ENCODE assay signal across 1 cellular context in the genomic region with DNA sequence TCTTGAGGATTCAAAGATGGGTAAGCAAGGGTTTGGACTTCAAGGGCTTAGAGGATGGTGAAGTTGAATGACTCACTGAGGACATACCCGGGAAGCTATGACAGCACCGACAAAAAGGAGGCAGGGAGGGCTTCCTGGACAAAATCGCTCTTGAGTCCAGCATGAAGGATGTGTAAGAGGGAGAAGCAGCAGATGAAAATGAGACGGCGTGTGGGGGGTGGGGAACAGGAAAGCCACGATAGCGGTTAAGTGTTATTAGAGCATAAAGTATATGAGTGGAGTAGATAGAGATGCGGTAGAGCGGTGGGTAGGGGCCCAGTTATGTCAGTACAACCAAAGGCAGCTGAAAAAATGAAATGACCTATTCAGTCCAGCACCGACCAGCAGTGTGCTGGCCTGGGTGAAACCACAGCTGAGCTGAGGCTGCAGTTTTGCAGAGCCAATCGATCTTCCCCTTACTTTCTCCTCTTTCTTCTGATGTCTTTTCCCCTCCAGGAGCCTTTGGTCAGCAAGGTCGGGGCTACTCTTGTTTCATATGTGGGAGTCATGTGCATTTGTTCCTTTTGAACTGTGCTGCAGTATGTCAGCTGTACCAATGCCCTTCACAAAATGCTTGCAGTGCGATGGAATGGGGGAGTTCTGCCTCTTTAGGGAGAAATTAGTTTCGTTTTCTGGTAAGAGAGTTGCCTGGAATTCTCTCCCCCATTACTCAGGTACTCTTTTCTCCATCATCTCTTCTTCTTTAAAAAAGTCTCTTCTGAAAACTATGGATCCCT.
TF ChIP-seq lines count a peak whose summit lies in the region.

No MANE protein-coding gene starts in this region.

TF ChIP-seq in GM23338, 12 proteins besides CTCF, POLR2A, EP300 and RAD21 (continued from another document):
- TF ChIP-seq, protein P1, sequence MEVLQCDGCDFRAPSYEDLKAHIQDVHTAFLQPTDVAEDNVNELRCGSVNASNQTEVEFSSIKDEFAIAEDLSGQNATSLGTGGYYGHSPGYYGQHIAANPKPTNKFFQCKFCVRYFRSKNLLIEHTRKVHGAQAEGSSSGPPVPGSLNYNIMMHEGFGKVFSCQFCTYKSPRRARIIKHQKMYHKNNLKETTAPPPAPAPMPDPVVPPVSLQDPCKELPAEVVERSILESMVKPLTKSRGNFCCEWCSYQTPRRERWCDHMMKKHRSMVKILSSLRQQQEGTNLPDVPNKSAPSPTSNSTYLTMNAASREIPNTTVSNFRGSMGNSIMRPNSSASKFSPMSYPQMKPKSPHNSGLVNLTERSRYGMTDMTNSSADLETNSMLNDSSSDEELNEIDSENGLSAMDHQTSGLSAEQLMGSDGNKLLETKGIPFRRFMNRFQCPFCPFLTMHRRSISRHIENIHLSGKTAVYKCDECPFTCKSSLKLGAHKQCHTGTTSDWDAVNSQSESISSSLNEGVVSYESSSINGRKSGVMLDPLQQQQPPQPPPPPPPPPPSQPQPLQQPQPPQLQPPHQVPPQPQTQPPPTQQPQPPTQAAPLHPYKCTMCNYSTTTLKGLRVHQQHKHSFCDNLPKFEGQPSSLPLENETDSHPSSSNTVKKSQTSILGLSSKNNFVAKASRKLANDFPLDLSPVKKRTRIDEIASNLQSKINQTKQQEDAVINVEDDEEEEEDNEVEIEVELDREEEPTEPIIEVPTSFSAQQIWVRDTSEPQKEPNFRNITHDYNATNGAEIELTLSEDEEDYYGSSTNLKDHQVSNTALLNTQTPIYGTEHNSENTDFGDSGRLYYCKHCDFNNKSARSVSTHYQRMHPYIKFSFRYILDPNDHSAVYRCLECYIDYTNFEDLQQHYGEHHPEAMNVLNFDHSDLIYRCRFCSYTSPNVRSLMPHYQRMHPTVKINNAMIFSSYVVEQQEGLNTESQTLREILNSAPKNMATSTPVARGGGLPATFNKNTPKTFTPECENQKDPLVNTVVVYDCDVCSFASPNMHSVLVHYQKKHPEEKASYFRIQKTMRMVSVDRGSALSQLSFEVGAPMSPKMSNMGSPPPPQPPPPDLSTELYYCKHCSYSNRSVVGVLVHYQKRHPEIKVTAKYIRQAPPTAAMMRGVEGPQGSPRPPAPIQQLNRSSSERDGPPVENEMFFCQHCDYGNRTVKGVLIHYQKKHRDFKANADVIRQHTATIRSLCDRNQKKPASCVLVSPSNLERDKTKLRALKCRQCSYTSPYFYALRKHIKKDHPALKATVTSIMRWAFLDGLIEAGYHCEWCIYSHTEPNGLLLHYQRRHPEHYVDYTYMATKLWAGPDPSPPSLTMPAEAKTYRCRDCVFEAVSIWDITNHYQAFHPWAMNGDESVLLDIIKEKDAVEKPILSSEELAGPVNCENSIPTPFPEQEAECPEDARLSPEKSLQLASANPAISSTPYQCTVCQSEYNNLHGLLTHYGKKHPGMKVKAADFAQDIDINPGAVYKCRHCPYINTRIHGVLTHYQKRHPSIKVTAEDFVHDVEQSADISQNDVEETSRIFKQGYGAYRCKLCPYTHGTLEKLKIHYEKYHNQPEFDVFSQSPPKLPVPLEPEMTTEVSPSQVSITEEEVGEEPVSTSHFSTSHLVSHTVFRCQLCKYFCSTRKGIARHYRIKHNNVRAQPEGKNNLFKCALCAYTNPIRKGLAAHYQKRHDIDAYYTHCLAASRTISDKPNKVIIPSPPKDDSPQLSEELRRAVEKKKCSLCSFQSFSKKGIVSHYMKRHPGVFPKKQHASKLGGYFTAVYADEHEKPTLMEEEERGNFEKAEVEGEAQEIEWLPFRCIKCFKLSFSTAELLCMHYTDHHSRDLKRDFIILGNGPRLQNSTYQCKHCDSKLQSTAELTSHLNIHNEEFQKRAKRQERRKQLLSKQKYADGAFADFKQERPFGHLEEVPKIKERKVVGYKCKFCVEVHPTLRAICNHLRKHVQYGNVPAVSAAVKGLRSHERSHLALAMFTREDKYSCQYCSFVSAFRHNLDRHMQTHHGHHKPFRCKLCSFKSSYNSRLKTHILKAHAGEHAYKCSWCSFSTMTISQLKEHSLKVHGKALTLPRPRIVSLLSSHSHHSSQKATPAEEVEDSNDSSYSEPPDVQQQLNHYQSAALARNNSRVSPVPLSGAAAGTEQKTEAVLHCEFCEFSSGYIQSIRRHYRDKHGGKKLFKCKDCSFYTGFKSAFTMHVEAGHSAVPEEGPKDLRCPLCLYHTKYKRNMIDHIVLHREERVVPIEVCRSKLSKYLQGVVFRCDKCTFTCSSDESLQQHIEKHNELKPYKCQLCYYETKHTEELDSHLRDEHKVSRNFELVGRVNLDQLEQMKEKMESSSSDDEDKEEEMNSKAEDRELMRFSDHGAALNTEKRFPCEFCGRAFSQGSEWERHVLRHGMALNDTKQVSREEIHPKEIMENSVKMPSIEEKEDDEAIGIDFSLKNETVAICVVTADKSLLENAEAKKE (CRISPR knock-in tag; IDR thresholded peaks at IDR 0.05) = no peak
- TF ChIP-seq STAT1 (IDR thresholded peaks at IDR 0.05; ENCODE audit: unreplicated experiment) (no peak), POLR2AphosphoS5 (IDR thresholded peaks at IDR 0.05; ENCODE audit: low read depth) (no peak), EZH2 (IDR thresholded peaks at IDR 0.05; ENCODE audit: low read depth, unreplicated experiment) (no peak), JUNB (IDR thresholded peaks at IDR 0.05; ENCODE audit: unreplicated experiment) (no peak), CREB1 (CRISPR knock-in tag; IDR thresholded peaks at IDR 0.05; ENCODE audit: low read depth) (no peak), ZNF331 (CRISPR knock-in tag; IDR thresholded peaks at IDR 0.05; ENCODE audit: low read depth) (no peak)
- TF ChIP-seq, protein P2, sequence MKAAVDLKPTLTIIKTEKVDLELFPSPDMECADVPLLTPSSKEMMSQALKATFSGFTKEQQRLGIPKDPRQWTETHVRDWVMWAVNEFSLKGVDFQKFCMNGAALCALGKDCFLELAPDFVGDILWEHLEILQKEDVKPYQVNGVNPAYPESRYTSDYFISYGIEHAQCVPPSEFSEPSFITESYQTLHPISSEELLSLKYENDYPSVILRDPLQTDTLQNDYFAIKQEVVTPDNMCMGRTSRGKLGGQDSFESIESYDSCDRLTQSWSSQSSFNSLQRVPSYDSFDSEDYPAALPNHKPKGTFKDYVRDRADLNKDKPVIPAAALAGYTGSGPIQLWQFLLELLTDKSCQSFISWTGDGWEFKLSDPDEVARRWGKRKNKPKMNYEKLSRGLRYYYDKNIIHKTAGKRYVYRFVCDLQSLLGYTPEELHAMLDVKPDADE (IDR thresholded peaks at IDR 0.05) = no peak
- TF ChIP-seq, protein P3, sequence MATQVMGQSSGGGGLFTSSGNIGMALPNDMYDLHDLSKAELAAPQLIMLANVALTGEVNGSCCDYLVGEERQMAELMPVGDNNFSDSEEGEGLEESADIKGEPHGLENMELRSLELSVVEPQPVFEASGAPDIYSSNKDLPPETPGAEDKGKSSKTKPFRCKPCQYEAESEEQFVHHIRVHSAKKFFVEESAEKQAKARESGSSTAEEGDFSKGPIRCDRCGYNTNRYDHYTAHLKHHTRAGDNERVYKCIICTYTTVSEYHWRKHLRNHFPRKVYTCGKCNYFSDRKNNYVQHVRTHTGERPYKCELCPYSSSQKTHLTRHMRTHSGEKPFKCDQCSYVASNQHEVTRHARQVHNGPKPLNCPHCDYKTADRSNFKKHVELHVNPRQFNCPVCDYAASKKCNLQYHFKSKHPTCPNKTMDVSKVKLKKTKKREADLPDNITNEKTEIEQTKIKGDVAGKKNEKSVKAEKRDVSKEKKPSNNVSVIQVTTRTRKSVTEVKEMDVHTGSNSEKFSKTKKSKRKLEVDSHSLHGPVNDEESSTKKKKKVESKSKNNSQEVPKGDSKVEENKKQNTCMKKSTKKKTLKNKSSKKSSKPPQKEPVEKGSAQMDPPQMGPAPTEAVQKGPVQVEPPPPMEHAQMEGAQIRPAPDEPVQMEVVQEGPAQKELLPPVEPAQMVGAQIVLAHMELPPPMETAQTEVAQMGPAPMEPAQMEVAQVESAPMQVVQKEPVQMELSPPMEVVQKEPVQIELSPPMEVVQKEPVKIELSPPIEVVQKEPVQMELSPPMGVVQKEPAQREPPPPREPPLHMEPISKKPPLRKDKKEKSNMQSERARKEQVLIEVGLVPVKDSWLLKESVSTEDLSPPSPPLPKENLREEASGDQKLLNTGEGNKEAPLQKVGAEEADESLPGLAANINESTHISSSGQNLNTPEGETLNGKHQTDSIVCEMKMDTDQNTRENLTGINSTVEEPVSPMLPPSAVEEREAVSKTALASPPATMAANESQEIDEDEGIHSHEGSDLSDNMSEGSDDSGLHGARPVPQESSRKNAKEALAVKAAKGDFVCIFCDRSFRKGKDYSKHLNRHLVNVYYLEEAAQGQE (IDR thresholded peaks at IDR 0.05; ENCODE audit: unreplicated experiment) = no peak
TF ChIP-seq in GM23338: peak in this region for 0.
